In the genomic region with DNA sequence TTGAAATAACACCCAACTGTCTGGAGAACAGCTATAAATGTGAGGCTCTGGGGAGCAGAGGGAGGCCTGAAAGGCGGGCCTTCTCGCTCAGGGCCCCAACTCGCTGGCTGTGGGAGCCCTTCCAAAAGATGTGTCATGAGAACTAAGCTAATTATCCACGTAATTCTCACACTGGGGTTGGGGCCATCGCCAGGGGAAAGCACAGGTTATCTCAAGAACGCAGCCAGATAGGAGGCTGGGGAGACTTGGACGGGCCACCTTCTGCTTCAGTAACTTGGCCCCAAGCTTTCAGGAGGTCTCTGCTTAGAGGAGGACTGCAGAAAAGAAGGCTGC, we compare ENCODE assay signal across 9 cellular contexts. TPM values are rescaled to one million over a fixed set of nuclear protein-coding genes. Genes with fewer than 3 reads are reported as not detected.
DNase-seq lines count a peak whose midpoint lies in the region; ATAC-seq, FAIRE-seq and TF ChIP-seq lines count a peak whose summit lies in the region.
"Had no signal": no experiment of that assay in that cellular context is flagged by ENCODE, and none has a peak within 500 bp of the region (broad histone marks: within the 10 kb centered on the region; RNA-seq: fewer than 3 reads in every experiment).

No MANE protein-coding gene starts in this region.

- peaks cover 22% of the 10 kb centered on the region for H3K4me1 ChIP-seq in keratinocyte (ENCODE audit: control insufficient read depth, extremely low read depth, insufficient read depth, low read length)

- peak overlapping the region; percentile 47 for H3K4me3 Mint-ChIP-seq in T-helper 2 cell treated with Interferon-gamma antibody and Interleukin-4, amounts not matched to agents 5 μg/mL and 100 μg/mL, for 36 hours
- H3K4me3 Mint-ChIP-seq in stimulated activated memory B cell treated with anti-CD40 and anti-IgM and Interleukin-4, amounts not matched to agents 10 μg/mL and 1 μg/mL and 100 μg/mL, for 72 hours: peak overlapping the region; percentile 88

- TF ChIP-seq CTCF in keratinocyte (optimal IDR thresholded peaks at IDR 0.05 in 1 of 3, IDR thresholded peaks at IDR 0.05 in 1 of 3, conservative IDR thresholded peaks at IDR 0.05 in 1 of 3; ENCODE audit: extremely low read depth in 1 of 3, insufficient read depth in 2 of 3, low read length in 3 of 3): no peak

- dilution Hi-C loops in keratinocyte (cut with MboI; ENCODE audit: extremely low pct_ligation_motif_present, low sequenced_read_pairs): no loop called here

- no peak overlapping the region for H3K27ac Mint-ChIP-seq in T-helper 2 cell treated with Interferon-gamma antibody and Interleukin-4, amounts not matched to agents 5 μg/mL and 100 μg/mL, for 36 hours
- H3K27ac Mint-ChIP-seq in stimulated activated memory B cell treated with anti-CD40 and anti-IgM and Interleukin-4, amounts not matched to agents 10 μg/mL and 1 μg/mL and 100 μg/mL, for 72 hours: peak overlapping the region; percentile 54

- H3K4me3 ChIP-seq in keratinocyte (ENCODE audit: control insufficient read depth in 2 of 3, extremely low read depth in 1 of 3, insufficient read depth in 2 of 3, low read depth in 1 of 3, low read length in 3 of 3): peak overlapping the region; percentile 68 to 86 (median 75)

- no peaks in the 10 kb centered on the region for H3K9me3 ChIP-seq in keratinocyte (ENCODE audit: control insufficient read depth, low read depth, low read length)

- FAIRE-seq in keratinocyte (lab: Jason Lieb, UNC): peak; percentile 79

- H3K4me1 Mint-ChIP-seq in T-helper 2 cell treated with Interferon-gamma antibody and Interleukin-4, amounts not matched to agents 5 μg/mL and 100 μg/mL, for 36 hours (ENCODE audit: low read depth): peaks cover 3% of the 10 kb centered on the region
- peaks cover 52% of the 10 kb centered on the region for H3K4me1 Mint-ChIP-seq in stimulated activated memory B cell treated with anti-CD40 and anti-IgM and Interleukin-4, amounts not matched to agents 10 μg/mL and 1 μg/mL and 100 μg/mL, for 72 hours

- H3K36me3 ChIP-seq in keratinocyte (ENCODE audit: control insufficient read depth in 2 of 2, extremely low read depth in 1 of 2, insufficient read depth in 2 of 2, low read length in 2 of 2): peaks cover 17 to 18% of the 10 kb centered on the region in 2 experiments

- H3K27me3 ChIP-seq in keratinocyte (ENCODE audit: control insufficient read depth, extremely low read depth, insufficient read depth, low read length): no peaks in the 10 kb centered on the region

- peaks cover 7% of the 10 kb centered on the region for H3K9me1 ChIP-seq in keratinocyte (ENCODE audit: control insufficient read depth, extremely low read depth, insufficient read depth, low read length)

- no peak for DNase-seq in T-helper 2 cell treated with Interferon-gamma antibody and Interleukin-4, amounts not matched to agents 5 μg/mL and 100 μg/mL, for 36 hours (ENCODE audit: low spot score)
- no peak for DNase-seq in T-helper 2 cell
- no peak for DNase-seq in keratinocyte (ENCODE audit: low read depth, low spot score)
- DNase-seq in globus pallidus (ENCODE audit: low spot score): no peak
- DNase-seq in DMS79 (lab: John Stamatoyannopoulos, UW): no peak
- DNase-seq: DND-41 had no signal

- peak overlapping the region; percentile 91 for H3K4me2 ChIP-seq in keratinocyte (ENCODE audit: control insufficient read depth, extremely low read depth, insufficient read depth, low read depth, low read length)

- H2AFZ ChIP-seq in keratinocyte (ENCODE audit: control insufficient read depth, low read length): peak overlapping the region; percentile 10

- peaks cover 46% of the 10 kb centered on the region for H3K27me3 Mint-ChIP-seq in T-helper 2 cell treated with Interferon-gamma antibody and Interleukin-4, amounts not matched to agents 5 μg/mL and 100 μg/mL, for 36 hours (ENCODE audit: low read depth)
- no peaks in the 10 kb centered on the region for H3K27me3 Mint-ChIP-seq in stimulated activated memory B cell treated with anti-CD40 and anti-IgM and Interleukin-4, amounts not matched to agents 10 μg/mL and 1 μg/mL and 100 μg/mL, for 72 hours

- H3K36me3 Mint-ChIP-seq in T-helper 2 cell treated with Interferon-gamma antibody and Interleukin-4, amounts not matched to agents 5 μg/mL and 100 μg/mL, for 36 hours (ENCODE audit: low read depth): no peaks in the 10 kb centered on the region
- peaks cover 26% of the 10 kb centered on the region for H3K36me3 Mint-ChIP-seq in stimulated activated memory B cell treated with anti-CD40 and anti-IgM and Interleukin-4, amounts not matched to agents 10 μg/mL and 1 μg/mL and 100 μg/mL, for 72 hours

- no peaks in the 10 kb centered on the region for H3K9me3 Mint-ChIP-seq in T-helper 2 cell treated with Interferon-gamma antibody and Interleukin-4, amounts not matched to agents 5 μg/mL and 100 μg/mL, for 36 hours
- no peaks in the 10 kb centered on the region for H3K9me3 Mint-ChIP-seq in stimulated activated memory B cell treated with anti-CD40 and anti-IgM and Interleukin-4, amounts not matched to agents 10 μg/mL and 1 μg/mL and 100 μg/mL, for 72 hours

- peaks cover 26% of the 10 kb centered on the region for H4K20me1 ChIP-seq in keratinocyte (ENCODE audit: control insufficient read depth, extremely low read depth, insufficient read depth, low read length)

- peak overlapping the region; percentile 85 for H3K9ac ChIP-seq in keratinocyte (ENCODE audit: control insufficient read depth, extremely low read depth, insufficient read depth, low read length)

- ATAC-seq in stimulated activated memory B cell treated with anti-CD40 and anti-IgM and Interleukin-4, amounts not matched to agents 10 μg/mL and 1 μg/mL and 100 μg/mL, for 72 hours: no peak
- ATAC-seq in GM21526 (IDR thresholded peaks at IDR 0.05; ENCODE audit: low FRiP score, unreplicated experiment): no peak

- peaks cover 60% of the 10 kb centered on the region for H3K79me2 ChIP-seq in keratinocyte (ENCODE audit: control insufficient read depth, insufficient read depth, low read length)

- H3K27ac ChIP-seq in angular gyrus (ENCODE audit: low read depth, low read length) (peak overlapping the region; percentile 86), keratinocyte (ENCODE audit: control insufficient read depth, insufficient read depth, low read length) (peak overlapping the region; percentile 80)

RNA-seq across cellular contexts. Expression of a gene that starts 1.6 kb away (rescaled TPM):
- polyA plus RNA-seq in keratinocyte: 17.1 to 23.4 TPM (median 17.5 TPM) in 3 replicates
- polyA plus RNA-seq in keratinocyte (2011; ENCODE audit: low read depth): 26.4 TPM
- polyA plus RNA-seq in keratinocyte (2011; cell fraction: cytosol; rRNA removed): 17.3 and 23.6 TPM in 2 replicates
- polyA plus RNA-seq in keratinocyte (2011; cell fraction: nucleus; rRNA removed): 18.9 and 26.2 TPM in 2 replicates
- 32.2 and 58.3 TPM in 2 replicates for polyA plus RNA-seq in keratinocyte (2012; ENCODE audit: low replicate concordance)
- 11.8 to 28.5 TPM (median 18.3 TPM) in 3 replicates for polyA minus RNA-seq in keratinocyte
- polyA minus RNA-seq in keratinocyte (2011; cell fraction: cytosol; rRNA and poly(A)+ RNA removed): 23.2 TPM
- polyA minus RNA-seq in keratinocyte (2011; cell fraction: nucleus; rRNA and poly(A)+ RNA removed): 13.0 and 14.0 TPM in 2 replicates
